In the genomic region with DNA sequence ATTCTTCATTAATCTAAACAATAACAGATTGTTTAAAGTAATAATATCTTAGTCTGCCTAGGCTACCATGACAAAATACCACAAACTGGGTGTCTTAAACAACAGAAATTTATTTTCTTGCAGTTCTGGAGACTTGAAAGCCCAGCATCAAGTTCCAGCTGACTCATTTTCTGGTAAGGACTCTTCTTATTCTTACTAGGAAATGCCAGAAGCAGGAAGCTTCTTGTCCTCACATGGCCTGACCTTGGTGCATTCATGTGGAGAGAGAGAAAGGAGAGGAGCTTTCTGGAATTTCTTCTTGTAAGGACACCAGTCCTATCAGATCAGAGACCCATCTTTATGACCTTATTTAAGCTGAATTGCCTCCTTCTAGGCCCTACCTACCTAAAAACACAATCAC, we compare ENCODE assay signal across 33 cellular contexts.
DNase-seq lines count a peak whose midpoint lies in the region; ATAC-seq, FAIRE-seq and TF ChIP-seq lines count a peak whose summit lies in the region.
"Had no signal": no experiment of that assay in that cellular context is flagged by ENCODE, and none has a peak within 500 bp of the region (broad histone marks: within the 10 kb centered on the region; RNA-seq: fewer than 3 reads in every experiment).

No MANE protein-coding gene starts in this region.

- TF ChIP-seq EP300 in gastroesophageal sphincter (IDR thresholded peaks at IDR 0.05) = no peak

- H3K36me3 ChIP-seq in bronchial epithelial cell (ENCODE audit: control insufficient read depth, insufficient read depth, low read length) = no peaks in the 10 kb centered on the region
- H3K36me3 ChIP-seq in gastroesophageal sphincter = no peaks in the 10 kb centered on the region
- H3K36me3 ChIP-seq: ascending aorta, esophagus squamous epithelium had no signal

- no peaks in the 10 kb centered on the region for H3K36me3 Mint-ChIP-seq in Calu3 (ENCODE audit: insufficient read depth, unreplicated experiment)
- peaks cover 13 to 15% of the 10 kb centered on the region in 2 donors for H3K36me3 Mint-ChIP-seq in activated naive CD4-positive, alpha-beta T cell treated with anti-CD3 and anti-CD28 coated beads, Interleukin-2, amount 50 U/mL, for 72 hours
- H3K36me3 Mint-ChIP-seq: activated naive CD8-positive, alpha-beta T cell treated with anti-CD3 and anti-CD28 coated beads for 36 hours; memory B cell; stimulated activated effector memory CD8-positive, alpha-beta T cell treated with anti-CD3 and anti-CD28 coated beads, Interleukin-12 subunit alpha, Interleukin-12 subunit beta, amount 100 ng/mL, for 72 hours had no signal

- no peak for TF ChIP-seq POLR2A in gastroesophageal sphincter (IDR thresholded peaks at IDR 0.05)

- intact Hi-C loops in Calu3 (cut with micrococcal nuclease; ENCODE audit: unreplicated experiment) = no loop called here

- DNase-seq in Calu3 (no peak), M059J (ENCODE audit: low read depth) (peak; percentile 88), bronchial epithelial cell (ENCODE audit: low read depth) (peak; percentile 36), kidney tubule cell (ENCODE audit: low spot score) (peak; percentile 74), NCI-H1694 treated with DMSO at 0.1 percent for 48 hours (lab: John Stamatoyannopoulos, UW) (no peak), NCI-H1930 (lab: John Stamatoyannopoulos, UW) (no peak)
- DNase-seq in activated naive CD4-positive, alpha-beta T cell treated with anti-CD3 and anti-CD28 coated beads, Interleukin-2, amount 50 U/mL, for 72 hours (ENCODE audit: low spot score in 2 of 2) = no peak
- DNase-seq: activated B cell treated with CpG ODN at 0.5 μM for 24 hours; activated CD4-positive, alpha-beta T cell treated with anti-CD3 and anti-CD28 coated beads, Interleukin-2, amount 50 U/mL, for 1 hour; activated effector memory CD4-positive, alpha-beta T cell treated with anti-CD3 and anti-CD28 coated beads, Interleukin-2, amount 50 U/mL, for 16 hours; activated naive CD8-positive, alpha-beta T cell treated with anti-CD3 and anti-CD28 coated beads for 36 hours; activated T-cell treated with anti-CD3 and anti-CD28 coated beads, Interleukin-2, amount 50 U/mL, for 1 hour; CD4-positive, alpha-beta memory T cell; dermis blood vessel endothelial cell; endodermal cell; esophagus squamous epithelium; H9; hippocampal formation; Kasumi-1; NCI-H187; NCI-H2171; NCI-H510A treated with DMSO at 0.1 percent for 48 hours; T-helper 1 cell; trophoblast cell had no signal

- CTCF ChIA-PET in Calu3 (lab: Charles Lee) = interaction anchor here (1.0 kb wide), 1 partner anchor 14 kb away, joined by 4 read pairs; no protein-coding TSS in a partner anchor

- H3K27me3 ChIP-seq in bronchial epithelial cell (ENCODE audit: control insufficient read depth, insufficient read depth, low read length) (peaks cover 2% of the 10 kb centered on the region), gastroesophageal sphincter (no peaks in the 10 kb centered on the region)
- H3K27me3 ChIP-seq: ascending aorta had no signal

- H3K27ac ChIP-seq in gastroesophageal sphincter = no peak overlapping the region
- H3K27ac ChIP-seq: A549, ascending aorta, esophagus squamous epithelium, SK-N-MC had no signal

- no TSS peak for BruUV-seq in Calu3 (replicated peaks; lab: Mats Ljungman, UMichigan)

- ATAC-seq in gastroesophageal sphincter = no peak
- no peak for ATAC-seq in activated naive CD4-positive, alpha-beta T cell treated with anti-CD3 and anti-CD28 coated beads, Interleukin-2, amount 50 U/mL, for 72 hours
- ATAC-seq: A549; left lobe of liver; stimulated activated effector memory CD8-positive, alpha-beta T cell treated with anti-CD3 and anti-CD28 coated beads, Interleukin-12 subunit alpha, Interleukin-12 subunit beta, amount 100 ng/mL, for 72 hours had no signal

- H3K4me1 ChIP-seq in gastroesophageal sphincter = no peaks in the 10 kb centered on the region
- H3K4me1 ChIP-seq: ascending aorta had no signal

- H3K4me3 ChIP-seq in bronchial epithelial cell (ENCODE audit: low read depth, low read length) (no peak overlapping the region), gastroesophageal sphincter (no peak overlapping the region)
- H3K4me3 ChIP-seq: A549, ascending aorta, esophagus squamous epithelium, SK-N-MC had no signal

- H3K4me3 Mint-ChIP-seq in Calu3 (ENCODE audit: low read depth, unreplicated experiment) = no peak overlapping the region
- H3K4me3 Mint-ChIP-seq: activated B cell treated with CpG ODN at 0.5 μM for 24 hours; activated naive CD8-positive, alpha-beta T cell treated with anti-CD3 and anti-CD28 coated beads for 36 hours; B cell; CD4-positive, alpha-beta memory T cell; endodermal cell; H9; memory B cell; nephron; stimulated activated effector memory CD8-positive, alpha-beta T cell treated with anti-CD3 and anti-CD28 coated beads, Interleukin-12 subunit alpha, Interleukin-12 subunit beta, amount 100 ng/mL, for 72 hours had no signal

- H3K27ac Mint-ChIP-seq in Calu3 (ENCODE audit: unreplicated experiment) = peak overlapping the region; percentile 29
- H3K27ac Mint-ChIP-seq in activated naive CD4-positive, alpha-beta T cell treated with anti-CD3 and anti-CD28 coated beads, Interleukin-2, amount 50 U/mL, for 72 hours = no peak overlapping the region
- H3K27ac Mint-ChIP-seq: activated B cell treated with CpG ODN at 0.5 μM for 24 hours; activated naive CD8-positive, alpha-beta T cell treated with anti-CD3 and anti-CD28 coated beads for 36 hours; B cell; CD4-positive, alpha-beta memory T cell; endodermal cell; H9; memory B cell; nephron; stimulated activated effector memory CD8-positive, alpha-beta T cell treated with anti-CD3 and anti-CD28 coated beads, Interleukin-12 subunit alpha, Interleukin-12 subunit beta, amount 100 ng/mL, for 72 hours had no signal

- peaks cover 0 to 13% (median 0%) of the 10 kb centered on the region in 3 donors for H3K9me3 ChIP-seq in gastroesophageal sphincter

- H3K9me3 Mint-ChIP-seq in Calu3 (ENCODE audit: low read depth, unreplicated experiment) = peaks cover 26% of the 10 kb centered on the region
- H3K9me3 Mint-ChIP-seq in activated naive CD4-positive, alpha-beta T cell treated with anti-CD3 and anti-CD28 coated beads, Interleukin-2, amount 50 U/mL, for 72 hours = peaks cover 9 to 15% of the 10 kb centered on the region in 2 donors
- H3K9me3 Mint-ChIP-seq: activated naive CD8-positive, alpha-beta T cell treated with anti-CD3 and anti-CD28 coated beads for 36 hours; endodermal cell had no signal

- TF ChIP-seq CTCF in Calu3 (IDR thresholded peaks at IDR 0.05; ENCODE audit: unreplicated experiment) (no peak), bronchial epithelial cell (IDR thresholded peaks at IDR 0.05; ENCODE audit: insufficient read depth, low read length, severe bottlenecking) (no peak), gastroesophageal sphincter (IDR thresholded peaks at IDR 0.05) (no peak)

- peaks cover 16% of the 10 kb centered on the region for H3K4me1 Mint-ChIP-seq in Calu3 (ENCODE audit: low read depth, unreplicated experiment)
- H3K4me1 Mint-ChIP-seq: activated B cell treated with CpG ODN at 0.5 μM for 24 hours; activated naive CD8-positive, alpha-beta T cell treated with anti-CD3 and anti-CD28 coated beads for 36 hours; B cell; CD4-positive, alpha-beta memory T cell; endodermal cell; H9; memory B cell; stimulated activated effector memory CD8-positive, alpha-beta T cell treated with anti-CD3 and anti-CD28 coated beads, Interleukin-12 subunit alpha, Interleukin-12 subunit beta, amount 100 ng/mL, for 72 hours had no signal

- no peaks in the 10 kb centered on the region for H3K27me3 Mint-ChIP-seq in Calu3 (ENCODE audit: unreplicated experiment)

- FAIRE-seq in bronchial epithelial cell (lab: Jason Lieb, UNC) = no peak

Comparison
In these comparisons a context has a peak if more than half of its experiments do, and no peak if none do; other contexts are left out.
1. DNase-seq: peak in M059J (single experiment), bronchial epithelial cell (single experiment) and kidney tubule cell (single experiment); none in Calu3 (single experiment), activated naive CD4-positive, alpha-beta T cell treated with anti-CD3 and anti-CD28 coated beads, Interleukin-2, amount 50 U/mL, for 72 hours (0 of 2), NCI-H1694 treated with DMSO at 0.1 percent for 48 hours (single experiment) and NCI-H1930 (0 of 2).